In the genomic region with DNA sequence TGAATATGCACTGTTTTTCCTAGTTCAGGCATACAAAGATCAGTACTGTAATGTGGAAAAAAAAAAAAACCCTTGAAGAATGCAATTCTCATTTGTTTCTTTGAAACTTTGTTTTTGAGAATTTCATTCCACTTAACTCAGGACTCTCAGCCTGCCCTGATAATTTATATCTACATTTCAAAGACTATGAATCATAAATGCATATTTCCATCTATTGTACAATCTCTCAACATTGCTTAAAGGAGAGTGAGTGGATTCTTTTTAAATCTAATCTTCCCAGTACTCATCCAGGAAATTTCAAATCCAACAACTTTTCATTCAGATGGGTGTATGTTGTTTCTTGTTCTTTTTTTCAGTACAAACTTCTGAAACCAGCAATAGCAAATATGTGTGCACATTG, we compare ENCODE assay signal across 32 cellular contexts.
DNase-seq lines count a peak whose midpoint lies in the region; ATAC-seq and TF ChIP-seq lines count a peak whose summit lies in the region.
"Had no signal": no experiment of that assay in that cellular context is flagged by ENCODE, and none has a peak within 500 bp of the region (broad histone marks: within the 10 kb centered on the region; RNA-seq: fewer than 3 reads in every experiment).

No MANE protein-coding gene starts in this region.

- H3K27ac ChIP-seq in AG04450 (ENCODE audit: low read depth, low read length) (no peak overlapping the region), IMR-90 (ENCODE audit: insufficient read depth, low read length) (peak overlapping the region; percentile 3; the same call in 1 of the 2 replicates)
- H3K27ac ChIP-seq: breast epithelium, coronary artery, esophagus squamous epithelium, SJCRH30 had no signal

- no peaks in the 10 kb centered on the region; the same call in 1 of the 2 replicates for H3K4me1 ChIP-seq in IMR-90 (ENCODE audit: control insufficient read depth, insufficient read depth, low read length)
- H3K4me1 ChIP-seq: breast epithelium, esophagus squamous epithelium, SJCRH30 had no signal

- DNase-seq in AG04450 (ENCODE audit: low read depth, low spot score): peak; percentile 18
- peak; percentile 75 for DNase-seq in IMR-90
- DNase-seq in dedifferentiated amniotic fluid mesenchymal stem cell (ENCODE audit: extremely low spot score): peak; percentile 62
- DNase-seq in mesothelial cell of epicardium (ENCODE audit: low spot score in 2 of 2, unreplicated experiment in 2 of 2): no peak
- no peak for DNase-seq in KBM-7
- DNase-seq in glomerular visceral epithelial cell (ENCODE audit: extremely low spot score): no peak
- DNase-seq in inferior parietal cortex (ENCODE audit: extremely low spot score): no peak
- DNase-seq in HK-2 (ENCODE audit: unreplicated experiment): no peak
- DNase-seq: 8988T; activated B cell treated with CpG ODN at 0.5 μM for 24 hours; activated CD4-positive, alpha-beta T cell treated with anti-CD3 and anti-CD28 coated beads, Interleukin-2, amount 50 U/mL, for 4 hours; activated naive CD4-positive, alpha-beta T cell treated with anti-CD3 and anti-CD28 coated beads for 36 hours; amniotic stem cell; CD8-positive, alpha-beta T cell; DMS 273 treated with DMSO at 0.1 percent for 48 hours; esophagus squamous epithelium; H7; head of caudate nucleus; KG1; kidney glomerular epithelial cell; MM.1S; mucosa of descending colon; NCI-H2029; SJCRH30; stimulated activated CD4-positive, alpha-beta T cell treated with anti-CD3 and anti-CD28 coated beads, Interleukin-15, amount 100 ng/mL, for 24 hours; stimulated activated naive B cell treated with anti-CD40 and anti-IgM and Interleukin-4, amounts not matched to agents 10 μg/mL and 1 μg/mL and 100 μg/mL, for 72 hours; T-helper 1 cell had no signal

- peak; percentile 88 for ATAC-seq in IMR-90 (ENCODE audit: low read depth)
- ATAC-seq: CD8-positive, alpha-beta T cell; mucosa of descending colon; sciatic nerve; stimulated activated naive B cell treated with anti-CD40 and anti-IgM and Interleukin-4, amounts not matched to agents 10 μg/mL and 1 μg/mL and 100 μg/mL, for 72 hours had no signal

- no peak overlapping the region for H4K91ac ChIP-seq in IMR-90 (ENCODE audit: insufficient read depth, low read depth, low read length)

- H3K36me3 Mint-ChIP-seq in mesothelial cell of epicardium: peaks cover 5% of the 10 kb centered on the region
- H3K36me3 Mint-ChIP-seq: CD8-positive, alpha-beta T cell had no signal

- H3K27me3 Mint-ChIP-seq in mesothelial cell of epicardium (ENCODE audit: low read depth): no peaks in the 10 kb centered on the region

- peaks cover 15% of the 10 kb centered on the region for H3K4me1 Mint-ChIP-seq in mesothelial cell of epicardium
- H3K4me1 Mint-ChIP-seq: nephron had no signal

- H3K4me2 ChIP-seq in IMR-90 (ENCODE audit: low read depth, low read length): peak overlapping the region; percentile 76

- peak overlapping the region; percentile 89; the same call in 1 of the 2 replicates for H2BK20ac ChIP-seq in IMR-90 (ENCODE audit: low read depth, low read length)

- H2AFZ ChIP-seq in IMR-90 (replicated peaks; ENCODE audit: low read length, poor library complexity): no peak overlapping the region

- no peak for TF ChIP-seq POLR2A in IMR-90 (IDR thresholded peaks at IDR 0.05; ENCODE audit: low read depth, low read length)

- no peak overlapping the region for H3K4ac ChIP-seq in IMR-90 (ENCODE audit: low read depth, low read length)

- H3K27ac Mint-ChIP-seq in mesothelial cell of epicardium: peak overlapping the region; percentile 67
- H3K27ac Mint-ChIP-seq: activated B cell treated with CpG ODN at 0.5 μM for 24 hours; activated naive CD4-positive, alpha-beta T cell treated with anti-CD3 and anti-CD28 coated beads for 36 hours; CD8-positive, alpha-beta T cell; nephron; stimulated activated naive B cell treated with anti-CD40 and anti-IgM and Interleukin-4, amounts not matched to agents 10 μg/mL and 1 μg/mL and 100 μg/mL, for 72 hours had no signal

- intact Hi-C loops in IMR-90 (cut with micrococcal nuclease): no loop called here

- H3K4me3 ChIP-seq in AG04450 (ENCODE audit: low read depth, low read length): no peak overlapping the region
- H3K4me3 ChIP-seq in IMR-90 (ENCODE audit: insufficient read depth, low read depth, low read length): no peak overlapping the region
- H3K4me3 ChIP-seq: breast epithelium, coronary artery, esophagus squamous epithelium, lung, mucosa of descending colon, SJCRH30 had no signal

- no peaks in the 10 kb centered on the region for H3K36me3 ChIP-seq in IMR-90 (ENCODE audit: control insufficient read depth, insufficient read depth, low read length)
- H3K36me3 ChIP-seq: breast epithelium, esophagus squamous epithelium, SJCRH30 had no signal

- H3K14ac ChIP-seq in IMR-90 (replicated peaks; ENCODE audit: low read depth, low read length): 0 out of 2 replicates have a peak overlapping the region, but pooled peaks have one; percentile 43

- H3K79me1 ChIP-seq in IMR-90 (ENCODE audit: low read depth in 1 of 2, low read length in 2 of 2): no peaks in the 10 kb centered on the region

- H3K9ac ChIP-seq in IMR-90 (ENCODE audit: low read depth, low read length): no peak overlapping the region

- H2BK5ac ChIP-seq in IMR-90 (ENCODE audit: low read depth, low read length, poor library complexity, severe bottlenecking): peak overlapping the region; percentile 73

- dilution Hi-C loops in IMR-90 (cut with HindIII; ENCODE audit: low sequenced_read_pairs, unreplicated experiment): no loop called here

- H4K8ac ChIP-seq in IMR-90 (ENCODE audit: low read depth in 2 of 2, low read length in 2 of 2): peak overlapping the region in 1 of 2 experiments; percentile 37; a peak in 1 of 4 replicates

- no peak overlapping the region for H3K23ac ChIP-seq in IMR-90 (ENCODE audit: low read depth, low read length)

- TF ChIP-seq CTCF in AG04450 (IDR thresholded peaks at IDR 0.05; ENCODE audit: low read depth, low read length) (no peak), IMR-90 (conservative IDR thresholded peaks at IDR 0.05; ENCODE audit: low read depth, low read length) (no peak), mesothelial cell of epicardium (IDR thresholded peaks at IDR 0.05; ENCODE audit: unreplicated experiment) (no peak)

- H2AK5ac ChIP-seq in IMR-90 (ENCODE audit: low read depth, low read length): no peak overlapping the region; the same call in 1 of the 2 replicates

- CTCF ChIA-PET in AG04450 (lab: Charles Lee) (no interaction called here), IMR-90 (lab: Yijun Ruan, JAX) (no interaction called here)

- TF ChIP-seq RAD21 in IMR-90 (IDR thresholded peaks at IDR 0.05; ENCODE audit: low read length): no peak

- H3K9me3 ChIP-seq in AG04450 (ENCODE audit: control insufficient read depth, insufficient read depth, low read length): no peaks in the 10 kb centered on the region; the same call in 1 of the 2 replicates
- H3K9me3 ChIP-seq in IMR-90 (ENCODE audit: control insufficient read depth, insufficient read depth, low read length): no peaks in the 10 kb centered on the region
- H3K9me3 ChIP-seq: breast epithelium, esophagus squamous epithelium, mucosa of descending colon, SJCRH30 had no signal

- peak overlapping the region; percentile 97 for H3K18ac ChIP-seq in IMR-90 (ENCODE audit: low read depth, low read length)

- H3K56ac ChIP-seq in IMR-90 (ENCODE audit: extremely low read depth, insufficient read depth, low read length): no peak overlapping the region

- BruUV-seq in IMR-90 (replicated peaks; lab: Mats Ljungman, UMichigan): no TSS peak

- peaks cover 40% of the 10 kb centered on the region for H3K9me3 Mint-ChIP-seq in mesothelial cell of epicardium
- H3K9me3 Mint-ChIP-seq: CD8-positive, alpha-beta T cell had no signal

- POLR2A ChIA-PET in AG04450 (lab: Yijun Ruan, JAX): no interaction called here
- POLR2A ChIA-PET in IMR-90 (lab: Charles Lee; ENCODE audit: unreplicated experiment): no interaction called here

- no peak overlapping the region for H2BK15ac ChIP-seq in IMR-90 (ENCODE audit: low read depth, low read length)

- in situ Hi-C loops in IMR-90 (cut with MboI; ENCODE audit: low sequenced_read_pairs) (no loop called here), KBM-7 (cut with MboI; ENCODE audit: low pct_unique_long_range_greater_than_20kb, low sequenced_read_pairs) (no loop called here)

- peak overlapping the region; percentile 92; the same call in 1 of the 2 replicates for H4K5ac ChIP-seq in IMR-90 (ENCODE audit: low read depth, low read length)

- no peaks in the 10 kb centered on the region for H4K20me1 ChIP-seq in IMR-90 (ENCODE audit: insufficient read depth, low read length)

- no peak overlapping the region for H3K4me3 Mint-ChIP-seq in mesothelial cell of epicardium
- H3K4me3 Mint-ChIP-seq: activated B cell treated with CpG ODN at 0.5 μM for 24 hours; activated naive CD4-positive, alpha-beta T cell treated with anti-CD3 and anti-CD28 coated beads for 36 hours; CD8-positive, alpha-beta T cell; nephron; stimulated activated naive B cell treated with anti-CD40 and anti-IgM and Interleukin-4, amounts not matched to agents 10 μg/mL and 1 μg/mL and 100 μg/mL, for 72 hours had no signal

- no peaks in the 10 kb centered on the region for H3K9me1 ChIP-seq in IMR-90 (ENCODE audit: insufficient read depth, low read length)

- H2BK120ac ChIP-seq in IMR-90 (ENCODE audit: low read depth, low read length): peak overlapping the region; percentile 56; the same call in 1 of the 2 replicates

- no peaks in the 10 kb centered on the region for H3K27me3 ChIP-seq in AG04450 (ENCODE audit: control insufficient read depth, insufficient read depth, low read length)
- no peaks in the 10 kb centered on the region for H3K27me3 ChIP-seq in IMR-90 (ENCODE audit: control insufficient read depth, insufficient read depth, low read length)
- H3K27me3 ChIP-seq: breast epithelium, esophagus squamous epithelium, SJCRH30 had no signal

- H2AK9ac ChIP-seq in IMR-90 (replicated peaks; ENCODE audit: low read depth, low read length, poor library complexity): no peak overlapping the region

TF ChIP-seq in IMR-90, 13 proteins besides CTCF, POLR2A, EP300 and RAD21:
- no peak for TF ChIP-seq SMC3 (IDR thresholded peaks at IDR 0.05; ENCODE audit: low read depth, low read length)
- no peak for TF ChIP-seq CHD1 (IDR thresholded peaks at IDR 0.05; ENCODE audit: low read depth, low read length)
- TF ChIP-seq BHLHE40 (IDR thresholded peaks at IDR 0.05; ENCODE audit: low read depth, low read length): no peak
- TF ChIP-seq CEBPB (IDR thresholded peaks at IDR 0.05; ENCODE audit: low read depth, low read length): peak; percentile 69
- TF ChIP-seq RFX5 (IDR thresholded peaks at IDR 0.05; ENCODE audit: low read depth, low read length): no peak
- no peak for TF ChIP-seq MAFK (IDR thresholded peaks at IDR 0.05; ENCODE audit: low read depth, low read length)
TF ChIP-seq in IMR-90: peak in this region for 1.

Comparison
In these comparisons a context has a peak if more than half of its experiments do, and no peak if none do; other contexts are left out.
1. DNase-seq: peak in AG04450 (single experiment), IMR-90 (single experiment) and dedifferentiated amniotic fluid mesenchymal stem cell (single experiment); none in mesothelial cell of epicardium (0 of 2), KBM-7 (single experiment), glomerular visceral epithelial cell (single experiment), inferior parietal cortex (single experiment) and HK-2 (single experiment).